In genomic region chr5:156423597-156423996, GRCh38 we compare ENCODE assay signal across 16 cellular contexts.
DNase-seq lines count a peak whose midpoint lies in the region; ATAC-seq and TF ChIP-seq lines count a peak whose summit lies in the region.
"Had no signal": no experiment of that assay in that cellular context is flagged by ENCODE, and none has a peak within 500 bp of the region (broad histone marks: within the 10 kb centered on the region; RNA-seq: fewer than 3 reads in every experiment).

No MANE protein-coding gene starts in this region.

- no peaks in the 10 kb centered on the region for H3K36me3 Mint-ChIP-seq in activated naive CD4-positive, alpha-beta T cell treated with anti-CD3 and anti-CD28 coated beads, Interleukin-2, amount 50 U/mL, for 72 hours
- H3K36me3 Mint-ChIP-seq in stimulated activated effector memory CD8-positive, alpha-beta T cell treated with anti-CD3 and anti-CD28 coated beads, Interleukin-12 subunit alpha, Interleukin-12 subunit beta, amount 100 ng/mL, for 72 hours = no peaks in the 10 kb centered on the region
- H3K36me3 Mint-ChIP-seq: CD4-positive, CD25-positive, alpha-beta regulatory T cell had no signal

- no peaks in the 10 kb centered on the region for H4K20me1 ChIP-seq in mammary epithelial cell (ENCODE audit: insufficient read depth, low read length)
- H4K20me1 ChIP-seq: BLaER1 treated with 17β-estradiol and CSF1 and Interleukin-3, amounts not matched to agents 10 nM and 100 nM had no signal

- H3K4me1 Mint-ChIP-seq in stimulated activated effector memory CD8-positive, alpha-beta T cell treated with anti-CD3 and anti-CD28 coated beads, Interleukin-12 subunit alpha, Interleukin-12 subunit beta, amount 100 ng/mL, for 72 hours = no peaks in the 10 kb centered on the region
- H3K4me1 Mint-ChIP-seq: CD4-positive, CD25-positive, alpha-beta regulatory T cell had no signal

- no peak overlapping the region for H3K4me3 Mint-ChIP-seq in stimulated activated effector memory CD8-positive, alpha-beta T cell treated with anti-CD3 and anti-CD28 coated beads, Interleukin-12 subunit alpha, Interleukin-12 subunit beta, amount 100 ng/mL, for 72 hours
- H3K4me3 Mint-ChIP-seq: CD4-positive, CD25-positive, alpha-beta regulatory T cell; HFFc6 had no signal

- no peak for TF ChIP-seq CTCF in mammary epithelial cell (conservative IDR thresholded peaks at IDR 0.05 in 1 of 2, IDR thresholded peaks at IDR 0.05 in 1 of 2; ENCODE audit: extremely low read depth in 1 of 2, insufficient read depth in 1 of 2, low read depth in 1 of 2, low read length in 2 of 2)
- no peak for TF ChIP-seq CTCF in testis (IDR thresholded peaks at IDR 0.05)

- H3K9me3 ChIP-seq in mammary epithelial cell (replicated peaks; ENCODE audit: insufficient read depth, low read length) (peaks cover 5% of the 10 kb centered on the region), testis (no peaks in the 10 kb centered on the region)

- in situ Hi-C loops in mammary epithelial cell (cut with MboI; ENCODE audit: low sequenced_read_pairs in 2 of 2) = no loop called here

- H3K9ac ChIP-seq in mammary epithelial cell (ENCODE audit: insufficient read depth, low read length) = no peak overlapping the region
- H3K9ac ChIP-seq: BLaER1 treated with 17β-estradiol and CSF1 and Interleukin-3, amounts not matched to agents 10 nM and 100 nM had no signal

- no peak overlapping the region for H3K27ac ChIP-seq in mammary epithelial cell (ENCODE audit: insufficient read depth, low read depth, low read length)
- no peak overlapping the region for H3K27ac ChIP-seq in testis
- H3K27ac ChIP-seq: BLaER1 treated with 17β-estradiol and CSF1 and Interleukin-3, amounts not matched to agents 10 nM and 100 nM had no signal

- H3K4me2 ChIP-seq in mammary epithelial cell (ENCODE audit: insufficient read depth, low read depth, low read length) = no peak overlapping the region
- H3K4me2 ChIP-seq: BLaER1 treated with 17β-estradiol and CSF1 and Interleukin-3, amounts not matched to agents 10 nM and 100 nM had no signal

- peak; percentile 52 to 66 for ATAC-seq in activated naive CD4-positive, alpha-beta T cell treated with anti-CD3 and anti-CD28 coated beads, Interleukin-2, amount 50 U/mL, for 72 hours
- ATAC-seq in stimulated activated effector memory CD8-positive, alpha-beta T cell treated with anti-CD3 and anti-CD28 coated beads, Interleukin-12 subunit alpha, Interleukin-12 subunit beta, amount 100 ng/mL, for 72 hours = peak; percentile 21
- ATAC-seq: GM12878 had no signal

- intact Hi-C loops in mammary epithelial cell (cut with micrococcal nuclease) (no loop called here), testis (cut with DNase I; ENCODE audit: low total_unique reads) (no loop called here)

- H3K4me1 ChIP-seq in mammary epithelial cell (ENCODE audit: insufficient read depth, low read length) = no peaks in the 10 kb centered on the region
- no peaks in the 10 kb centered on the region for H3K4me1 ChIP-seq in testis
- H3K4me1 ChIP-seq: BLaER1 treated with 17β-estradiol and CSF1 and Interleukin-3, amounts not matched to agents 10 nM and 100 nM had no signal

- peaks cover 0 to 4% of the 10 kb centered on the region in 2 donors for H3K9me3 Mint-ChIP-seq in activated naive CD4-positive, alpha-beta T cell treated with anti-CD3 and anti-CD28 coated beads, Interleukin-2, amount 50 U/mL, for 72 hours
- H3K9me3 Mint-ChIP-seq in stimulated activated effector memory CD8-positive, alpha-beta T cell treated with anti-CD3 and anti-CD28 coated beads, Interleukin-12 subunit alpha, Interleukin-12 subunit beta, amount 100 ng/mL, for 72 hours = peaks cover 2% of the 10 kb centered on the region
- H3K9me3 Mint-ChIP-seq: HFFc6 had no signal

- no peak overlapping the region for H3K27ac Mint-ChIP-seq in activated naive CD4-positive, alpha-beta T cell treated with anti-CD3 and anti-CD28 coated beads, Interleukin-2, amount 50 U/mL, for 72 hours
- no peak overlapping the region for H3K27ac Mint-ChIP-seq in stimulated activated effector memory CD8-positive, alpha-beta T cell treated with anti-CD3 and anti-CD28 coated beads, Interleukin-12 subunit alpha, Interleukin-12 subunit beta, amount 100 ng/mL, for 72 hours
- H3K27ac Mint-ChIP-seq: HFFc6 had no signal

- no peaks in the 10 kb centered on the region for H3K36me3 ChIP-seq in mammary epithelial cell (ENCODE audit: insufficient read depth, low read length)
- no peaks in the 10 kb centered on the region for H3K36me3 ChIP-seq in testis (ENCODE audit: low read depth, missing control alignments)
- H3K36me3 ChIP-seq: BLaER1 treated with 17β-estradiol and CSF1 and Interleukin-3, amounts not matched to agents 10 nM and 100 nM had no signal

- no peaks in the 10 kb centered on the region for H3K79me2 ChIP-seq in mammary epithelial cell (ENCODE audit: insufficient read depth, low read length)

- H3K27me3 ChIP-seq in mammary epithelial cell (ENCODE audit: insufficient read depth, low read length) (no peaks in the 10 kb centered on the region), testis (no peaks in the 10 kb centered on the region)
- H3K27me3 ChIP-seq: BLaER1 treated with 17β-estradiol and CSF1 and Interleukin-3, amounts not matched to agents 10 nM and 100 nM had no signal

- WGBS in mammary epithelial cell (ENCODE audit: low coverage, missing lambda C conversion rate) = 62% methylated on average over 3 of the region's 3 CpGs
- WGBS in testis, 2 donors = 59 to 88% methylated on average over 3 of the region's 3 CpGs

- no TSS peak for BruUV-seq in mammary epithelial cell (replicated peaks; lab: Mats Ljungman, UMichigan)

- dilution Hi-C loops in mammary epithelial cell (cut with HindIII; ENCODE audit: low sequenced_read_pairs) = no loop called here

- H3K4me3 ChIP-seq in mammary epithelial cell (replicated peaks in 1 of 3; ENCODE audit: insufficient read depth in 1 of 3, low read depth in 2 of 3, low read length in 3 of 3) (no peak overlapping the region), testis (no peak overlapping the region)
- H3K4me3 ChIP-seq: BLaER1 treated with 17β-estradiol and CSF1 and Interleukin-3, amounts not matched to agents 10 nM and 100 nM; GM12878 had no signal

- no peak overlapping the region for H2AFZ ChIP-seq in mammary epithelial cell (ENCODE audit: low read depth, low read length)

- CTCF ChIA-PET in mammary epithelial cell (lab: Charles Lee; ENCODE audit: low non-redundant PET) = no interaction called here

- TF ChIP-seq POLR2A in testis (IDR thresholded peaks at IDR 0.05) = no peak

- DNase-seq in NOMO-1 treated with DMSO at 0.1 percent for 48 hours (lab: John Stamatoyannopoulos, UW; ENCODE audit: unreplicated experiment) (peak; percentile 16), NOMO-1 treated with dmso at 0.1 percent for 144 hours (lab: John Stamatoyannopoulos, UW; ENCODE audit: unreplicated experiment) (no peak), NCI-H69 (lab: John Stamatoyannopoulos, UW) (peak; percentile 28), mammary epithelial cell (no peak), testis (no peak)
- no peak for DNase-seq in activated naive CD4-positive, alpha-beta T cell treated with anti-CD3 and anti-CD28 coated beads, Interleukin-2, amount 50 U/mL, for 72 hours (ENCODE audit: low spot score in 2 of 2)
- no peak for DNase-seq in activated naive CD4-positive, alpha-beta T cell (lab: John Stamatoyannopoulos, UW)
- no peak for DNase-seq in stimulated activated effector memory CD8-positive, alpha-beta T cell treated with anti-CD3 and anti-CD28 coated beads, Interleukin-12 subunit alpha, Interleukin-12 subunit beta, amount 100 ng/mL, for 72 hours (ENCODE audit: low spot score in 2 of 2)
- DNase-seq: ACHN, Calu3, DMS79, HCEC 1CT, HFFc6 had no signal

Comparison
In these comparisons a context has a peak if more than half of its experiments do, and no peak if none do; other contexts are left out.
1. DNase-seq: peak in NOMO-1 treated with DMSO at 0.1 percent for 48 hours (single experiment) and NCI-H69 (single experiment); none in NOMO-1 treated with dmso at 0.1 percent for 144 hours (single experiment), activated naive CD4-positive, alpha-beta T cell treated with anti-CD3 and anti-CD28 coated beads, Interleukin-2, amount 50 U/mL, for 72 hours (0 of 2), activated naive CD4-positive, alpha-beta T cell (0 of 4), stimulated activated effector memory CD8-positive, alpha-beta T cell treated with anti-CD3 and anti-CD28 coated beads, Interleukin-12 subunit alpha, Interleukin-12 subunit beta, amount 100 ng/mL, for 72 hours (0 of 2), mammary epithelial cell (single experiment) and testis (single experiment).